In genomic region chr16:86662195-86662594, GRCh38 we compare ENCODE assay signal across 25 cellular contexts.
A peak's percentile ranks its signal among the peaks of the same experiment; 100 is the strongest.
DNase-seq lines count a peak whose midpoint lies in the region; ATAC-seq, FAIRE-seq and TF ChIP-seq lines count a peak whose summit lies in the region.
"Had no signal": no experiment of that assay in that cellular context is flagged by ENCODE, and none has a peak within 500 bp of the region (broad histone marks: within the 10 kb centered on the region; RNA-seq: fewer than 3 reads in every experiment).

No MANE protein-coding gene starts in this region.

- no peaks in the 10 kb centered on the region for H3K9me2 ChIP-seq in HCT116 (ENCODE audit: insufficient read depth)

- H3K36me3 ChIP-seq in ACC112 (ENCODE audit: insufficient read depth, low read length), result no peaks in the 10 kb centered on the region
- no peaks in the 10 kb centered on the region for H3K36me3 ChIP-seq in HCT116 (ENCODE audit: control insufficient read depth in 1 of 2, insufficient read depth in 2 of 2, low read length in 2 of 2)
- H3K36me3 ChIP-seq in astrocyte (ENCODE audit: insufficient read depth, low read length), result no peaks in the 10 kb centered on the region
- H3K36me3 ChIP-seq: lower lobe of right lung, prostate gland had no signal

- H3K9ac ChIP-seq in HCT116 (ENCODE audit: low read length) (no peak overlapping the region), astrocyte (ENCODE audit: low read length) (peak overlapping the region; percentile 18)

- CTCF ChIA-PET in HCT116 (lab: Charles Lee), result no interaction called here

- TF ChIP-seq POLR2A in HCT116 (IDR thresholded peaks at IDR 0.05; ENCODE audit: borderline replicate concordance, extremely low read depth, insufficient read depth, insufficient read length), result no peak

- peak; percentile 9 for FAIRE-seq in astrocyte (lab: Jason Lieb, UNC)
- FAIRE-seq: endometrium had no signal

- H3K4me3 Mint-ChIP-seq in astrocyte (ENCODE audit: unreplicated experiment) (no peak overlapping the region), nephron (no peak overlapping the region)
- H3K4me3 Mint-ChIP-seq: dendritic cell treated with granulocyte-macrophage colony-stimulating factor and Interleukin-4, amounts not matched to agents 40 ng/mL and 50 ng/mL, for 4 days; T-helper 1 cell treated with Interleukin-12 subunit alpha and Interleukin-12 subunit beta and Interleukin-4 antibody, amounts not matched to agents 30 μg/mL and 1 μg/mL, for 36 hours had no signal

- H3K4me1 Mint-ChIP-seq in astrocyte (ENCODE audit: low read depth, unreplicated experiment) (peaks cover 35% of the 10 kb centered on the region), nephron (peaks cover 49% of the 10 kb centered on the region)

- POLR2A ChIA-PET in HCT116 (lab: Charles Lee), result no interaction called here

- in situ Hi-C loops in ACHN (cut with HindIII; ENCODE audit: low pct_ligation_motif_present, low pct_unique_long_range_greater_than_20kb, low sequenced_read_pairs), result no loop called here

- H3K9me3 ChIP-seq in HCT116 (ENCODE audit: control insufficient read depth in 1 of 2, insufficient read depth in 1 of 2, low read depth in 1 of 2, low read length in 2 of 2) (peaks cover 0 to 11% of the 10 kb centered on the region in 2 experiments; a peak in 1 of 4 replicates), astrocyte (ENCODE audit: insufficient read depth, low read depth, low read length) (peaks cover 6% of the 10 kb centered on the region)
- H3K9me3 ChIP-seq: lower lobe of right lung, prostate gland had no signal

- TF ChIP-seq CTCF in HCT116 (IDR thresholded peaks at IDR 0.05 in 2 of 3, conservative IDR thresholded peaks at IDR 0.05 in 1 of 3; ENCODE audit: borderline replicate concordance in 1 of 3, insufficient read depth in 1 of 3, low read depth in 2 of 3, low read length in 2 of 3), result no peak
- TF ChIP-seq CTCF in astrocyte (IDR thresholded peaks at IDR 0.05; ENCODE audit: insufficient read depth, low read depth, low read length), result no peak
- TF ChIP-seq CTCF in nephron (IDR thresholded peaks at IDR 0.05; ENCODE audit: unreplicated experiment in 3 of 3), result no peak

- H2AFZ ChIP-seq in ACC112 (ENCODE audit: low read length, unreplicated experiment) (peak overlapping the region; percentile 69), HCT116 (ENCODE audit: low read depth, low read length, poor library complexity, severe bottlenecking) (peak overlapping the region; percentile 7), astrocyte (ENCODE audit: low read depth, low read length) (no peak overlapping the region)

- H4K20me1 ChIP-seq in HCT116 (ENCODE audit: insufficient read depth), result no peaks in the 10 kb centered on the region
- no peaks in the 10 kb centered on the region for H4K20me1 ChIP-seq in astrocyte (ENCODE audit: insufficient read depth, low read length)

- DNase-seq in HCT116 (ENCODE audit: low read depth, low spot score) (no peak), astrocyte (ENCODE audit: low read depth) (peak; percentile 65), RKO (ENCODE audit: low spot score) (no peak), ACHN (no peak)
- DNase-seq: activated CD4-positive, alpha-beta T cell treated with anti-CD3 and anti-CD28 coated beads for 4 hours; activated CD8-positive, alpha-beta memory T cell treated with anti-CD3 and anti-CD28 coated beads for 24 hours; activated naive CD4-positive, alpha-beta T cell treated with Interleukin-2 at 50 U/mL for 16 hours; activated T-cell treated with anti-CD3 and anti-CD28 coated beads, Interleukin-2, amount 50 U/mL, for 1 hour; amygdala; Calu3; glutamatergic neuron; KBM-7; lower lobe of right lung; NCI-H146; NCI-H510A; NK-92 treated with Interleukin-12 subunit alpha and Interleukin-12 subunit beta, amount 100 ng/mL, for 24 hours had no signal

- H3K4me3 ChIP-seq in ACC112 (ENCODE audit: low read depth, low read length) (no peak overlapping the region), HCT116 (replicated peaks in 1 of 2; ENCODE audit: low read depth in 1 of 2, low read length in 2 of 2) (no peak overlapping the region), astrocyte (ENCODE audit: insufficient read depth, low read depth, low read length) (no peak overlapping the region)
- H3K4me3 ChIP-seq: lower lobe of right lung, prostate gland had no signal

- peaks cover 1% of the 10 kb centered on the region for H3K27me3 Mint-ChIP-seq in astrocyte (ENCODE audit: low read depth, unreplicated experiment)
- H3K27me3 Mint-ChIP-seq in nephron (ENCODE audit: low read depth), result peaks cover 48% of the 10 kb centered on the region

- H3K79me2 ChIP-seq in ACC112 (ENCODE audit: control insufficient read depth, insufficient read depth, low read length, unreplicated experiment) (no peaks in the 10 kb centered on the region), HCT116 (ENCODE audit: insufficient read depth, low read length) (no peaks in the 10 kb centered on the region), astrocyte (ENCODE audit: insufficient read depth, low read length) (no peaks in the 10 kb centered on the region)

- H3K27ac Mint-ChIP-seq in astrocyte (ENCODE audit: unreplicated experiment) (no peak overlapping the region), nephron (peak overlapping the region; percentile 11 to 62 (median 13))
- H3K27ac Mint-ChIP-seq: dendritic cell treated with granulocyte-macrophage colony-stimulating factor and Interleukin-4, amounts not matched to agents 40 ng/mL and 50 ng/mL, for 4 days; T-helper 1 cell treated with Interleukin-12 subunit alpha and Interleukin-12 subunit beta and Interleukin-4 antibody, amounts not matched to agents 30 μg/mL and 1 μg/mL, for 36 hours had no signal

- H3K9me3 Mint-ChIP-seq in astrocyte (ENCODE audit: unreplicated experiment), result peaks cover 1% of the 10 kb centered on the region
- peaks cover 21% of the 10 kb centered on the region for H3K9me3 Mint-ChIP-seq in nephron
- H3K9me3 Mint-ChIP-seq: dendritic cell treated with granulocyte-macrophage colony-stimulating factor and Interleukin-4, amounts not matched to agents 40 ng/mL and 50 ng/mL, for 4 days had no signal

- H3K27ac ChIP-seq in ACC112 (ENCODE audit: low read depth, low read length) (peak overlapping the region; percentile 97), HCT116 (ENCODE audit: low read depth, low read length) (no peak overlapping the region), astrocyte (ENCODE audit: low read depth, low read length) (peak overlapping the region; percentile 46)
- H3K27ac ChIP-seq: C4-2B, lower lobe of right lung, prostate gland had no signal

- RAD21 ChIA-PET in HCT116 (lab: Charles Lee; ENCODE audit: low non-redundant PET in 1 of 2, low total read pairs in 2 of 2, uncharacterized antibody in 2 of 2, unreplicated experiment in 2 of 2), result no interaction called here

- no peaks in the 10 kb centered on the region for H3K27me3 ChIP-seq in ACC112 (ENCODE audit: insufficient read depth, low read length)
- H3K27me3 ChIP-seq in HCT116 (ENCODE audit: insufficient read depth, low read length), result no peaks in the 10 kb centered on the region
- H3K27me3 ChIP-seq in astrocyte (ENCODE audit: insufficient read depth, low read length), result no peaks in the 10 kb centered on the region

- intact Hi-C loops in HCT116 (cut with micrococcal nuclease), result no loop called here

- no TSS peak for BruUV-seq in HCT116 (replicated peaks; lab: Mats Ljungman, UMichigan)

- H3K4me2 ChIP-seq in HCT116 (ENCODE audit: low read length) (no peak overlapping the region), astrocyte (ENCODE audit: low read length) (peak overlapping the region; percentile 60)

- H3K4me1 ChIP-seq in ACC112 (ENCODE audit: control insufficient read depth, insufficient read depth, low read length, unreplicated experiment) (peaks cover 55% of the 10 kb centered on the region), HCT116 (ENCODE audit: control insufficient read depth in 1 of 2, insufficient read depth in 2 of 2, low read length in 2 of 2) (peaks cover 26 to 53% of the 10 kb centered on the region in 2 experiments), astrocyte (ENCODE audit: insufficient read depth, low read length) (peaks cover 50% of the 10 kb centered on the region)
- H3K4me1 ChIP-seq: lower lobe of right lung, prostate gland had no signal

- no peaks in the 10 kb centered on the region for H3K36me3 Mint-ChIP-seq in astrocyte (ENCODE audit: low read depth, unreplicated experiment)
- H3K36me3 Mint-ChIP-seq in nephron (ENCODE audit: low read depth), result peaks cover 10% of the 10 kb centered on the region

- ATAC-seq in HCT116, result no peak
- no peak for ATAC-seq in HG03469 (IDR thresholded peaks at IDR 0.05; ENCODE audit: unreplicated experiment)
- ATAC-seq in GM18868 (IDR thresholded peaks at IDR 0.05; ENCODE audit: unreplicated experiment), result no peak
- ATAC-seq: lower lobe of right lung had no signal

- no peak for TF ChIP-seq RAD21 in HCT116 (IDR thresholded peaks at IDR 0.05; ENCODE audit: low read depth)

TF ChIP-seq in HCT116, 20 proteins besides CTCF, POLR2A, EP300 and RAD21 (continues in another document):
- no peak for TF ChIP-seq TCF7L2 (IDR thresholded peaks at IDR 0.05; ENCODE audit: borderline replicate concordance, extremely low read depth, insufficient read depth, insufficient read length)
- TF ChIP-seq FOSL1 (IDR thresholded peaks at IDR 0.05; ENCODE audit: low read depth), result no peak
- no peak for TF ChIP-seq CBX3 (IDR thresholded peaks at IDR 0.05; ENCODE audit: low read depth)
- no peak for TF ChIP-seq ZBTB33 (IDR thresholded peaks at IDR 0.05; ENCODE audit: extremely low read depth, insufficient replicate concordance, low read length)
- no peak for TF ChIP-seq POLR2AphosphoS5 (IDR thresholded peaks at IDR 0.05; ENCODE audit: low read depth, low read length)
- TF ChIP-seq JUND (IDR thresholded peaks at IDR 0.05), result no peak
- no peak for TF ChIP-seq SP1 (IDR thresholded peaks at IDR 0.05; ENCODE audit: low read depth)
- TF ChIP-seq ATF3 (IDR thresholded peaks at IDR 0.05), result no peak
- TF ChIP-seq EGR1 (IDR thresholded peaks at IDR 0.05; ENCODE audit: low read depth), result no peak
- no peak for TF ChIP-seq ELF1 (IDR thresholded peaks at IDR 0.05; ENCODE audit: borderline replicate concordance, low read depth)
